ENCODE assay signal across 24 cellular contexts in genomic region chr12:44677724-44678123, GRCh38.
"Had no signal": no experiment of that assay in that cellular context is flagged by ENCODE, and none has a peak within 500 bp of the region (broad histone marks: within the 10 kb centered on the region; RNA-seq: fewer than 3 reads in every experiment).

No MANE protein-coding gene starts in this region.

- H3K27me3 Mint-ChIP-seq: activated CD4-positive, alpha-beta memory T cell treated with anti-CD3 and anti-CD28 coated beads for 36 hours; activated CD4-positive, alpha-beta T cell treated with anti-CD3 and anti-CD28 coated beads, Interleukin-2, amount 10 ng/mL, durations not matched to agents 24 days and 14 days; activated T-cell treated with anti-CD3 and anti-CD28 coated beads, Interleukin-2, amount 50 U/mL, for 24 hours had no signal

- H3K27ac Mint-ChIP-seq: activated CD4-positive, alpha-beta memory T cell treated with anti-CD3 and anti-CD28 coated beads for 36 hours; activated CD4-positive, alpha-beta T cell treated with anti-CD3 and anti-CD28 coated beads, Interleukin-2, amount 10 ng/mL, durations not matched to agents 24 days and 14 days; activated T-cell treated with anti-CD3 and anti-CD28 coated beads, Interleukin-2, amount 50 U/mL, for 24 hours; nephron; T-helper 1 cell treated with Interleukin-12 subunit alpha and Interleukin-12 subunit beta and Interleukin-4 antibody, amounts not matched to agents 30 μg/mL and 1 μg/mL, for 36 hours had no signal

- H3K4me2 ChIP-seq: smooth muscle cell had no signal

- H3K36me3 ChIP-seq: left ventricle myocardium inferior, transverse colon, uterus had no signal

- DNase-seq: activated CD4-positive, alpha-beta memory T cell treated with anti-CD3 and anti-CD28 coated beads for 36 hours; activated CD4-positive, alpha-beta T cell treated with anti-CD3 and anti-CD28 coated beads, Interleukin-2, amount 10 ng/mL, durations not matched to agents 24 days and 14 days; activated CD8-positive, alpha-beta memory T cell treated with anti-CD3 and anti-CD28 coated beads, Interleukin-2, amount 50 U/mL, for 48 hours; activated gamma-delta T cell treated with Interleukin-2 at 50 U/mL for 16 hours; activated naive CD4-positive, alpha-beta T cell treated with anti-CD3 and anti-CD28 coated beads, Interleukin-2, amount 50 U/mL, for 16 hours; activated T-cell treated with anti-CD3 and anti-CD28 coated beads, Interleukin-2, amount 50 U/mL, for 24 hours; dermis blood vessel endothelial cell; effector CD4-positive, alpha-beta T cell; left ventricle myocardium inferior; mucosa of descending colon; posterior cingulate gyrus; retina; stimulated activated CD4-positive, alpha-beta T cell treated with anti-CD3 and anti-CD28 coated beads, Interleukin-1b, Interleukin-23, amount 100 ng/mL, for 48 hours; stimulated activated CD4-positive, alpha-beta T cell treated with anti-CD3 and anti-CD28 coated beads, Interleukin-4, amount 100 ng/mL, for 4 hours; stimulated activated CD8-positive, alpha-beta memory T cell treated with anti-CD3 and anti-CD28 coated beads, Interleukin-4, amount 100 ng/mL, for 48 hours; stimulated activated naive CD4-positive, alpha-beta T cell; T-helper 9 cell; testis; transverse colon; uterus had no signal

- H3K4me3 ChIP-seq: left ventricle myocardium inferior, mucosa of descending colon, smooth muscle cell, testis, transverse colon, uterus had no signal

- ATAC-seq: mucosa of descending colon had no signal

- H3K27me3 ChIP-seq: testis, transverse colon, uterus had no signal

- H3K4me1 ChIP-seq: left ventricle myocardium inferior, testis, transverse colon, uterus had no signal

- H3K9me3 Mint-ChIP-seq: activated CD4-positive, alpha-beta T cell treated with anti-CD3 and anti-CD28 coated beads, Interleukin-2, amount 10 ng/mL, durations not matched to agents 24 days and 14 days; activated T-cell treated with anti-CD3 and anti-CD28 coated beads, Interleukin-2, amount 50 U/mL, for 24 hours; nephron; T-helper 1 cell treated with Interleukin-12 subunit alpha and Interleukin-12 subunit beta and Interleukin-4 antibody, amounts not matched to agents 30 μg/mL and 1 μg/mL, for 36 hours had no signal

- H3K4me1 Mint-ChIP-seq: activated CD4-positive, alpha-beta T cell treated with anti-CD3 and anti-CD28 coated beads, Interleukin-2, amount 10 ng/mL, durations not matched to agents 24 days and 14 days; nephron had no signal

- H3K4me3 Mint-ChIP-seq: activated CD4-positive, alpha-beta memory T cell treated with anti-CD3 and anti-CD28 coated beads for 36 hours; activated CD4-positive, alpha-beta T cell treated with anti-CD3 and anti-CD28 coated beads, Interleukin-2, amount 10 ng/mL, durations not matched to agents 24 days and 14 days; activated T-cell treated with anti-CD3 and anti-CD28 coated beads, Interleukin-2, amount 50 U/mL, for 24 hours; nephron; T-helper 1 cell treated with Interleukin-12 subunit alpha and Interleukin-12 subunit beta and Interleukin-4 antibody, amounts not matched to agents 30 μg/mL and 1 μg/mL, for 36 hours had no signal

- H3K27ac ChIP-seq: left ventricle myocardium inferior, testis, transverse colon, uterus, VCaP had no signal

- H3K9me3 ChIP-seq: mucosa of descending colon, testis, transverse colon, uterus had no signal
